Comparison of ENCODE assay signal across 12 cellular contexts in the genomic region with DNA sequence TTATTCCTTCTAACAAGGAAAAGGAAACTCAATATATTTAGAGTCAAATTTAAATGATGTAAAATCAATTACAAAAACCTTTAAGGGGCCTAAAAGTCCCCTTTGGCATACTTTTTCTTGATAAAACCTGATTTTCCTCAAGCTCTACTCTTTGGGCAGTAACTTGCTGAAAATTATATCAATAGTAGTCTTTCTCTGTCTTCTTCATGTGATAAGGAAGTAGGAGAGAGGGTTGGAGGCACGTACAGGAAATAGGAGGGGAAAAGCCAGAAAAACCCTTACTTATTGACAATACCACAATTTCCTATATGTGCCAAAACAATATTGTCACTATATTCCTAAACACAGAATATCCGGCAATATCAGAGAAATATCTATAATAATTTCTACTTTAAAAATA. TPM values are rescaled to one million over a fixed set of nuclear protein-coding genes. Genes with fewer than 3 reads are reported as not detected.
DNase-seq lines count a peak whose midpoint lies in the region; ATAC-seq, FAIRE-seq and TF ChIP-seq lines count a peak whose summit lies in the region.
"Had no signal": no experiment of that assay in that cellular context is flagged by ENCODE, and none has a peak within 500 bp of the region (broad histone marks: within the 10 kb centered on the region; RNA-seq: fewer than 3 reads in every experiment).

No MANE protein-coding gene starts in this region.

- peak overlapping the region; percentile 71 for H3K4me3 Mint-ChIP-seq in activated B cell treated with CpG ODN at 0.5 μM for 24 hours

- H3K4me1 ChIP-seq in A673 (ENCODE audit: insufficient read depth, low read length, poor library complexity, severe bottlenecking) = peaks cover 86% of the 10 kb centered on the region
- H3K4me1 ChIP-seq in lower lobe of right lung = no peaks in the 10 kb centered on the region

- ATAC-seq in activated B cell treated with CpG ODN at 0.5 μM for 24 hours (ENCODE audit: low read depth) (no peak), lower lobe of right lung (no peak), GM18505 (IDR thresholded peaks at IDR 0.05; ENCODE audit: unreplicated experiment) (no peak)
- ATAC-seq: esophagus mucosa had no signal

- H3K27me3 ChIP-seq in A673 (replicated peaks; ENCODE audit: insufficient read depth, low read depth, low read length, poor library complexity) (no peaks in the 10 kb centered on the region), lower lobe of right lung (ENCODE audit: low read depth) (no peaks in the 10 kb centered on the region)

- H3K36me3 Mint-ChIP-seq in activated B cell treated with CpG ODN at 0.5 μM for 24 hours (ENCODE audit: low read depth) = peaks cover 64% of the 10 kb centered on the region

- H3K9me3 Mint-ChIP-seq in activated B cell treated with CpG ODN at 0.5 μM for 24 hours = no peaks in the 10 kb centered on the region

- no TSS peak for BruUV-seq in A673 (replicated peaks; lab: Mats Ljungman, UMichigan)

- H3K27me3 Mint-ChIP-seq in activated B cell treated with CpG ODN at 0.5 μM for 24 hours = no peaks in the 10 kb centered on the region

- H3K27ac ChIP-seq in A673 (ENCODE audit: low read depth, low read length, poor library complexity, severe bottlenecking) (peak overlapping the region; percentile 88), lower lobe of right lung (peak overlapping the region; percentile 27)

- peaks cover 91% of the 10 kb centered on the region for H3K4me1 Mint-ChIP-seq in activated B cell treated with CpG ODN at 0.5 μM for 24 hours

- CTCF ChIA-PET in A673 (lab: Charles Lee) = no interaction called here
- CTCF ChIA-PET in activated B cell treated with CpG ODN at 0.5 μM for 24 hours (lab: Charles Lee) = interaction anchor here (0.8 to 4.0 kb wide), 4 partner anchors 17 to 101 kb away, joined by 3 to 16 read pairs (median 8); no protein-coding TSS in a partner anchor

- TF ChIP-seq POLR2A in GM12892 (IDR thresholded peaks at IDR 0.05; ENCODE audit: low read depth, low read length) (no peak), GM18505 (IDR thresholded peaks at IDR 0.05; ENCODE audit: borderline replicate concordance, extremely low read depth, insufficient read depth, insufficient read length) (no peak)

- no peak for DNase-seq in A673 (ENCODE audit: low spot score)
- DNase-seq in GM12892 (ENCODE audit: insufficient read length) = no peak
- no peak for DNase-seq in activated B cell treated with CpG ODN at 0.5 μM for 24 hours
- no peak for DNase-seq in lower lobe of right lung
- no peak for DNase-seq in NCI-H128 (lab: John Stamatoyannopoulos, UW; ENCODE audit: unreplicated experiment)
- no peak for DNase-seq in GM20000 (ENCODE audit: low spot score)
- DNase-seq in GOT3 (lab: John Stamatoyannopoulos, UW) = no peak
- DNase-seq: activated CD4-positive, CD25-positive, alpha-beta regulatory T cell; NCI-H1694; NK-92 treated with Interleukin-12 subunit alpha and Interleukin-12 subunit beta, amount 100 ng/mL, for 24 hours had no signal

- H3K4me3 ChIP-seq in A673 (ENCODE audit: low read depth, low read length, poor library complexity, severe bottlenecking) = peak overlapping the region; percentile 28
- H3K4me3 ChIP-seq in lower lobe of right lung = peak overlapping the region; percentile 11

- peak overlapping the region; percentile 92 for H3K27ac Mint-ChIP-seq in activated B cell treated with CpG ODN at 0.5 μM for 24 hours

- H3K36me3 ChIP-seq in A673 (ENCODE audit: insufficient read depth, low read length, poor library complexity, severe bottlenecking) (peaks cover 15% of the 10 kb centered on the region), lower lobe of right lung (no peaks in the 10 kb centered on the region)

- H3K9me3 ChIP-seq in A673 (ENCODE audit: low read depth, low read length, poor library complexity, severe bottlenecking) = no peaks in the 10 kb centered on the region
- no peaks in the 10 kb centered on the region for H3K9me3 ChIP-seq in lower lobe of right lung

- TF ChIP-seq CTCF in A673 (conservative IDR thresholded peaks at IDR 0.05; ENCODE audit: low read depth, low read length) (no peak), activated B cell treated with CpG ODN at 0.5 μM for 24 hours (IDR thresholded peaks at IDR 0.05) (no peak), lower lobe of right lung (IDR thresholded peaks at IDR 0.05) (no peak), GM20000 (IDR thresholded peaks at IDR 0.05; ENCODE audit: extremely low read depth, missing control alignments) (no peak)

- POLR2A ChIA-PET in A673 (lab: Charles Lee; ENCODE audit: low non-redundant PET) = interaction anchor here (0.7 kb wide), 1 partner anchor 111 kb away, joined by 6 read pairs; no protein-coding TSS in a partner anchor
- POLR2A ChIA-PET in activated B cell treated with CpG ODN at 0.5 μM for 24 hours (lab: Charles Lee) = interaction anchor here (0.6 to 6.5 kb wide), 9 partner anchors 8 to 514 kb away, joined by 3 to 64 read pairs (median 8); a partner anchor contains a TSS

- peak; percentile 50 for FAIRE-seq in GM12892 (lab: Jason Lieb, UNC)

- intact Hi-C loops in A673 (cut with micrococcal nuclease; ENCODE audit: unreplicated experiment) (no loop called here), activated B cell treated with CpG ODN at 0.5 μM for 24 hours (cut with micrococcal nuclease) (loop anchor here (2.0 kb wide), 1 partner anchor 14 kb away; no protein-coding TSS in a partner anchor), lower lobe of right lung (cut with DNase I) (no loop called here)

RNA-seq across cellular contexts. Expression of a gene that starts 9.6 kb away (rescaled TPM):
- total RNA-seq in A673 (2021) (66.8 and 74.2 TPM in 2 replicates), activated B cell treated with CpG ODN at 0.5 μM for 24 hours (174 and 183 TPM in 2 replicates), lower lobe of right lung (9.2 TPM)
- polyA plus RNA-seq in GM12892 (2012; ENCODE audit: missing spikeins) = 93.6 TPM
